In genomic region chr17:76992911-76993310, GRCh38 we compare ENCODE assay signal across 20 cellular contexts.
"Had no signal": no experiment of that assay in that cellular context is flagged by ENCODE, and none has a peak within 500 bp of the region (broad histone marks: within the 10 kb centered on the region; RNA-seq: fewer than 3 reads in every experiment).

No MANE protein-coding gene starts in this region.

- H3K4me3 ChIP-seq: gastrocnemius medialis, heart right ventricle, neural progenitor cell, ovary had no signal

- H3K36me3 ChIP-seq: gastrocnemius medialis, heart right ventricle, neural progenitor cell, ovary had no signal

- H3K4me3 Mint-ChIP-seq: activated naive CD8-positive, alpha-beta T cell treated with anti-CD3 and anti-CD28 coated beads, Interleukin-2, amount 50 U/mL, for 24 hours; activated T-helper 1 cell treated with anti-CD3 and anti-CD28 coated beads, Interleukin-12 subunit alpha, Interleukin-12 subunit beta, Interleukin-2, Interleukin-4 antibody, amounts not matched to agents 30 ng/mL and 10 ng/mL and 1 ng/mL, durations not matched to agents 14 hours and 24 hours and 36 hours; dendritic cell treated with granulocyte-macrophage colony-stimulating factor and Interleukin-4, amounts not matched to agents 40 ng/mL and 50 ng/mL, for 4 days; effector memory CD8-positive, alpha-beta T cell; neural progenitor cell; stimulated activated naive CD8-positive, alpha-beta T cell treated with anti-CD3 and anti-CD28 coated beads, Interleukin-15, amount 100 ng/mL, for 72 hours; type B pancreatic cell had no signal

- H3K9me3 Mint-ChIP-seq: activated naive CD8-positive, alpha-beta T cell treated with anti-CD3 and anti-CD28 coated beads, Interleukin-2, amount 50 U/mL, for 24 hours; activated T-helper 1 cell treated with anti-CD3 and anti-CD28 coated beads, Interleukin-12 subunit alpha, Interleukin-12 subunit beta, Interleukin-2, Interleukin-4 antibody, amounts not matched to agents 30 ng/mL and 10 ng/mL and 1 ng/mL, durations not matched to agents 14 hours and 24 hours and 36 hours; dendritic cell treated with granulocyte-macrophage colony-stimulating factor and Interleukin-4, amounts not matched to agents 40 ng/mL and 50 ng/mL, for 4 days; effector memory CD8-positive, alpha-beta T cell; neural progenitor cell; stimulated activated naive CD8-positive, alpha-beta T cell treated with anti-CD3 and anti-CD28 coated beads, Interleukin-15, amount 100 ng/mL, for 72 hours; type B pancreatic cell had no signal

- H3K4me1 ChIP-seq: gastrocnemius medialis had no signal

- H3K27ac ChIP-seq: gastrocnemius medialis, heart right ventricle, neural progenitor cell, ovary had no signal

- H3K27ac Mint-ChIP-seq: activated naive CD8-positive, alpha-beta T cell treated with anti-CD3 and anti-CD28 coated beads, Interleukin-2, amount 50 U/mL, for 24 hours; activated T-helper 1 cell treated with anti-CD3 and anti-CD28 coated beads, Interleukin-12 subunit alpha, Interleukin-12 subunit beta, Interleukin-2, Interleukin-4 antibody, amounts not matched to agents 30 ng/mL and 10 ng/mL and 1 ng/mL, durations not matched to agents 14 hours and 24 hours and 36 hours; dendritic cell treated with granulocyte-macrophage colony-stimulating factor and Interleukin-4, amounts not matched to agents 40 ng/mL and 50 ng/mL, for 4 days; neural progenitor cell; type B pancreatic cell had no signal

- H3K27me3 Mint-ChIP-seq: activated naive CD8-positive, alpha-beta T cell treated with anti-CD3 and anti-CD28 coated beads, Interleukin-2, amount 50 U/mL, for 24 hours; effector memory CD8-positive, alpha-beta T cell; stimulated activated naive CD8-positive, alpha-beta T cell treated with anti-CD3 and anti-CD28 coated beads, Interleukin-15, amount 100 ng/mL, for 72 hours had no signal

- FAIRE-seq: islet of Langerhans had no signal

- H3K36me3 Mint-ChIP-seq: neural progenitor cell, type B pancreatic cell had no signal

- H3K9ac ChIP-seq: neural progenitor cell had no signal

- H2AFZ ChIP-seq: neural progenitor cell had no signal

- H3K27me3 ChIP-seq: neural progenitor cell, ovary had no signal

- ATAC-seq: activated CD4-positive, CD25-positive, alpha-beta regulatory T cell treated with anti-CD3 and anti-CD28 coated beads, Interleukin-2, amount 50 U/mL, for 24 hours; activated naive CD8-positive, alpha-beta T cell treated with anti-CD3 and anti-CD28 coated beads, Interleukin-2, amount 50 U/mL, for 24 hours; effector memory CD8-positive, alpha-beta T cell; gastrocnemius medialis; sciatic nerve; stimulated activated naive CD8-positive, alpha-beta T cell treated with anti-CD3 and anti-CD28 coated beads, Interleukin-15, amount 100 ng/mL, for 72 hours had no signal

- DNase-seq: activated CD4-positive, alpha-beta T cell treated with anti-CD3 and anti-CD28 coated beads, Interleukin-2, amount 50 U/mL, for 1 hour; activated CD8-positive, alpha-beta memory T cell treated with anti-CD3 and anti-CD28 coated beads for 24 hours; activated naive CD4-positive, alpha-beta T cell; activated naive CD8-positive, alpha-beta T cell treated with anti-CD3 and anti-CD28 coated beads, Interleukin-2, amount 50 U/mL, for 24 hours; aorta; cerebellar nuclear complex; effector memory CD8-positive, alpha-beta T cell; gastrocnemius medialis; heart right ventricle; midbrain; ovary; stimulated activated naive CD8-positive, alpha-beta T cell treated with anti-CD3 and anti-CD28 coated beads, Interleukin-15, amount 100 ng/mL, for 72 hours; T-helper 9 cell had no signal

- H3K9me3 ChIP-seq: gastrocnemius medialis, heart right ventricle, ovary had no signal
